Comparison of ENCODE assay signal across 1 cellular context in the genomic region with DNA sequence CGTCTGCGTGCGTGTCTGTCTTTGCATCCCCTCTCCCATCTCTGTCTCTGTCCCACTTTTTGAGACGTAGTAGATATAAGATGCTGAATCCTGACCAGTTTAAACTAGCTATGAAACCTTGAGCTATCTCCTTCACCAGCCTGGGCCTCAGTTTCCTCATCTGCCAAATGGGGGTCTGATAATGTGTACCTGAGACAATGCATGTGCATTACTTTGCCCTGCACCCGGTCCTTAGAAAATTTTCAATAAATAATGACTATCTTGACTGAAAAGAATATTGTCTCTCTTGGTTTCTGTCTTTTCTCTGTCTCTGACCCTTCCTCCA.
TF ChIP-seq lines count a peak whose summit lies in the region.

No MANE protein-coding gene starts in this region.

TF ChIP-seq in K562, 482 proteins besides CTCF, POLR2A, EP300 and RAD21:
- TF ChIP-seq SMARCA4 (IDR thresholded peaks at IDR 0.05) (no peak), HDAC2 (IDR thresholded peaks at IDR 0.05) (peak; percentile 50; the same call in 1 of the 2 replicates), ETV6 (IDR thresholded peaks at IDR 0.05; ENCODE audit: borderline replicate concordance in 1 of 2, low read depth in 2 of 2, low read length in 1 of 2) (no peak), ETV6 (CRISPR knock-in tag; IDR thresholded peaks at IDR 0.05; ENCODE audit: borderline replicate concordance) (no peak), ARID2 (IDR thresholded peaks at IDR 0.05) (no peak), CBX8 (IDR thresholded peaks at IDR 0.05; ENCODE audit: borderline replicate concordance, extremely low read depth, low read depth, low read length, poor library complexity, severe bottlenecking) (no peak), TOE1 (IDR thresholded peaks at IDR 0.05; ENCODE audit: borderline replicate concordance) (no peak), TOE1 (CRISPR knock-in tag; IDR thresholded peaks at IDR 0.05; ENCODE audit: borderline replicate concordance, low read depth) (no peak), ZNF232 (CRISPR knock-in tag; IDR thresholded peaks at IDR 0.05) (no peak), NCOA4 (IDR thresholded peaks at IDR 0.05; ENCODE audit: partially characterized antibody) (no peak), JUNB (CRISPR knock-in tag; conservative IDR thresholded peaks at IDR 0.05) (no peak), SIN3B (IDR thresholded peaks at IDR 0.05; ENCODE audit: low read depth) (no peak), TCFL5 (CRISPR knock-in tag; conservative IDR thresholded peaks at IDR 0.05) (no peak), KAT2B (IDR thresholded peaks at IDR 0.05; ENCODE audit: low read depth, low read length) (no peak), HNRNPK (IDR thresholded peaks at IDR 0.05; ENCODE audit: low read depth, low read length, poor library complexity, severe bottlenecking) (no peak), RBM25 (IDR thresholded peaks at IDR 0.05; ENCODE audit: low read depth, low read length, severe bottlenecking) (peak; percentile 68), BCOR (IDR thresholded peaks at IDR 0.05) (peak; percentile 54), KDM1A (IDR thresholded peaks at IDR 0.05) (peak; percentile 9 to 38; a peak in 1 of 4 replicates), DDX20 (tag; IDR thresholded peaks at IDR 0.05; ENCODE audit: low read depth) (no peak), RAD51 (IDR thresholded peaks at IDR 0.05; ENCODE audit: borderline replicate concordance, low read depth) (0 out of 2 replicates have a peak, but pooled peaks have one; percentile 3)
- TF ChIP-seq, protein P1, sequence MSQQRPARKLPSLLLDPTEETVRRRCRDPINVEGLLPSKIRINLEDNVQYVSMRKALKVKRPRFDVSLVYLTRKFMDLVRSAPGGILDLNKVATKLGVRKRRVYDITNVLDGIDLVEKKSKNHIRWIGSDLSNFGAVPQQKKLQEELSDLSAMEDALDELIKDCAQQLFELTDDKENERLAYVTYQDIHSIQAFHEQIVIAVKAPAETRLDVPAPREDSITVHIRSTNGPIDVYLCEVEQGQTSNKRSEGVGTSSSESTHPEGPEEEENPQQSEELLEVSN (IDR thresholded peaks at IDR 0.05; ENCODE audit: borderline replicate concordance in 1 of 2, extremely low read depth in 1 of 2, insufficient read depth in 1 of 2, insufficient read length in 1 of 2, low read depth in 1 of 2, low read length in 1 of 2, poor library complexity in 1 of 2, severe bottlenecking in 1 of 2) = no peak
- TF ChIP-seq, protein P2, sequence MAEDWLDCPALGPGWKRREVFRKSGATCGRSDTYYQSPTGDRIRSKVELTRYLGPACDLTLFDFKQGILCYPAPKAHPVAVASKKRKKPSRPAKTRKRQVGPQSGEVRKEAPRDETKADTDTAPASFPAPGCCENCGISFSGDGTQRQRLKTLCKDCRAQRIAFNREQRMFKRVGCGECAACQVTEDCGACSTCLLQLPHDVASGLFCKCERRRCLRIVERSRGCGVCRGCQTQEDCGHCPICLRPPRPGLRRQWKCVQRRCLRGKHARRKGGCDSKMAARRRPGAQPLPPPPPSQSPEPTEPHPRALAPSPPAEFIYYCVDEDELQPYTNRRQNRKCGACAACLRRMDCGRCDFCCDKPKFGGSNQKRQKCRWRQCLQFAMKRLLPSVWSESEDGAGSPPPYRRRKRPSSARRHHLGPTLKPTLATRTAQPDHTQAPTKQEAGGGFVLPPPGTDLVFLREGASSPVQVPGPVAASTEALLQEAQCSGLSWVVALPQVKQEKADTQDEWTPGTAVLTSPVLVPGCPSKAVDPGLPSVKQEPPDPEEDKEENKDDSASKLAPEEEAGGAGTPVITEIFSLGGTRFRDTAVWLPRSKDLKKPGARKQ (CRISPR knock-in tag; IDR thresholded peaks at IDR 0.05) = no peak
- TF ChIP-seq, protein P3, sequence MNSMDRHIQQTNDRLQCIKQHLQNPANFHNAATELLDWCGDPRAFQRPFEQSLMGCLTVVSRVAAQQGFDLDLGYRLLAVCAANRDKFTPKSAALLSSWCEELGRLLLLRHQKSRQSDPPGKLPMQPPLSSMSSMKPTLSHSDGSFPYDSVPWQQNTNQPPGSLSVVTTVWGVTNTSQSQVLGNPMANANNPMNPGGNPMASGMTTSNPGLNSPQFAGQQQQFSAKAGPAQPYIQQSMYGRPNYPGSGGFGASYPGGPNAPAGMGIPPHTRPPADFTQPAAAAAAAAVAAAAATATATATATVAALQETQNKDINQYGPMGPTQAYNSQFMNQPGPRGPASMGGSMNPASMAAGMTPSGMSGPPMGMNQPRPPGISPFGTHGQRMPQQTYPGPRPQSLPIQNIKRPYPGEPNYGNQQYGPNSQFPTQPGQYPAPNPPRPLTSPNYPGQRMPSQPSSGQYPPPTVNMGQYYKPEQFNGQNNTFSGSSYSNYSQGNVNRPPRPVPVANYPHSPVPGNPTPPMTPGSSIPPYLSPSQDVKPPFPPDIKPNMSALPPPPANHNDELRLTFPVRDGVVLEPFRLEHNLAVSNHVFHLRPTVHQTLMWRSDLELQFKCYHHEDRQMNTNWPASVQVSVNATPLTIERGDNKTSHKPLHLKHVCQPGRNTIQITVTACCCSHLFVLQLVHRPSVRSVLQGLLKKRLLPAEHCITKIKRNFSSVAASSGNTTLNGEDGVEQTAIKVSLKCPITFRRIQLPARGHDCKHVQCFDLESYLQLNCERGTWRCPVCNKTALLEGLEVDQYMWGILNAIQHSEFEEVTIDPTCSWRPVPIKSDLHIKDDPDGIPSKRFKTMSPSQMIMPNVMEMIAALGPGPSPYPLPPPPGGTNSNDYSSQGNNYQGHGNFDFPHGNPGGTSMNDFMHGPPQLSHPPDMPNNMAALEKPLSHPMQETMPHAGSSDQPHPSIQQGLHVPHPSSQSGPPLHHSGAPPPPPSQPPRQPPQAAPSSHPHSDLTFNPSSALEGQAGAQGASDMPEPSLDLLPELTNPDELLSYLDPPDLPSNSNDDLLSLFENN (IDR thresholded peaks at IDR 0.05; ENCODE audit: low read depth in 2 of 2, low read length in 2 of 2) = no peak
- TF ChIP-seq, protein P4, sequence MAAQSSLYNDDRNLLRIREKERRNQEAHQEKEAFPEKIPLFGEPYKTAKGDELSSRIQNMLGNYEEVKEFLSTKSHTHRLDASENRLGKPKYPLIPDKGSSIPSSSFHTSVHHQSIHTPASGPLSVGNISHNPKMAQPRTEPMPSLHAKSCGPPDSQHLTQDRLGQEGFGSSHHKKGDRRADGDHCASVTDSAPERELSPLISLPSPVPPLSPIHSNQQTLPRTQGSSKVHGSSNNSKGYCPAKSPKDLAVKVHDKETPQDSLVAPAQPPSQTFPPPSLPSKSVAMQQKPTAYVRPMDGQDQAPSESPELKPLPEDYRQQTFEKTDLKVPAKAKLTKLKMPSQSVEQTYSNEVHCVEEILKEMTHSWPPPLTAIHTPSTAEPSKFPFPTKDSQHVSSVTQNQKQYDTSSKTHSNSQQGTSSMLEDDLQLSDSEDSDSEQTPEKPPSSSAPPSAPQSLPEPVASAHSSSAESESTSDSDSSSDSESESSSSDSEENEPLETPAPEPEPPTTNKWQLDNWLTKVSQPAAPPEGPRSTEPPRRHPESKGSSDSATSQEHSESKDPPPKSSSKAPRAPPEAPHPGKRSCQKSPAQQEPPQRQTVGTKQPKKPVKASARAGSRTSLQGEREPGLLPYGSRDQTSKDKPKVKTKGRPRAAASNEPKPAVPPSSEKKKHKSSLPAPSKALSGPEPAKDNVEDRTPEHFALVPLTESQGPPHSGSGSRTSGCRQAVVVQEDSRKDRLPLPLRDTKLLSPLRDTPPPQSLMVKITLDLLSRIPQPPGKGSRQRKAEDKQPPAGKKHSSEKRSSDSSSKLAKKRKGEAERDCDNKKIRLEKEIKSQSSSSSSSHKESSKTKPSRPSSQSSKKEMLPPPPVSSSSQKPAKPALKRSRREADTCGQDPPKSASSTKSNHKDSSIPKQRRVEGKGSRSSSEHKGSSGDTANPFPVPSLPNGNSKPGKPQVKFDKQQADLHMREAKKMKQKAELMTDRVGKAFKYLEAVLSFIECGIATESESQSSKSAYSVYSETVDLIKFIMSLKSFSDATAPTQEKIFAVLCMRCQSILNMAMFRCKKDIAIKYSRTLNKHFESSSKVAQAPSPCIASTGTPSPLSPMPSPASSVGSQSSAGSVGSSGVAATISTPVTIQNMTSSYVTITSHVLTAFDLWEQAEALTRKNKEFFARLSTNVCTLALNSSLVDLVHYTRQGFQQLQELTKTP (IDR thresholded peaks at IDR 0.05; ENCODE audit: low read depth in 1 of 2, partially characterized antibody in 2 of 2) = no peak
